Comparison of ENCODE assay signal across 8 cellular contexts in the genomic region with DNA sequence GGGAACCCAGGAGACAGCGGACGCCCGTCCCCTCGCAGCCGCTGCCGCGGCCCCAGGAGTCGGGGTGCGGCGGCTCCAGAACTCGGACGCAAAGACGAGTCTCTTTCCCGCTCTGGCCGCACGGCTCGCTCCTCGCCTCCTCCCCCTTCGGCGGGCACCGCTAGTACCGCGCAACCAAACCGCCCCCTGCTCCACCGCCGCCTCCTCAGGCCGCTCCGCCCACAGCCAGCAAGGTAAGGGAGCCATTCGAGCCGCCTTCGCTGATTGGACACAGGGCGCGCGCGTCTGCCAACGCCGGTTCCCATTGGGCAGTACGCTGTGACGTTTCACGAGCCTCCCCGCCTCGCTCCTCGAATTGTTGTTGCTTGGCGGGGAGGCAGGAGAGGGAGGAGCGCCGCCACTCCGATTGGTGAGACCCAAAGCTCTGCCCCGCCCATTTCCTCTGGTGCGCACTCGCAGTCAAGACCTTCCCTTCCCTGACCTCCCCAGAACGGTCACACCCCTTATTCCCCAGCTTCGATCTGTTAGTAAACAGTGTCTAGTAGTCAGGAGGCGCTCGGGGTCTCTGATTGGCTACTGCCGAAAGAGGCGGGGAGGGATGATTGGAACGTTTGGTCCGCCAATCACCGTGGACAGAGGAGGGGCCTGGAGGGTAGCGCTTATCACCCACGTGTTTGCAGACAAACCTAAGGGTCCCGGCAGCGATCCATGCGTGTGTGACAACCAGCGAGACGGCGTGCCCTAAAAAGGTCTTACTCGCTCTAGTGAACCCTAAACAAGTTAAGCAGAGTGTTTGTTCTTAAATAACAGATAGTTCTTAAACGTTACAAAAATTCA. TPM values are rescaled to one million over a fixed set of nuclear protein-coding genes. Genes with fewer than 3 reads are reported as not detected.
DNase-seq lines count a peak whose midpoint lies in the region; ATAC-seq and TF ChIP-seq lines count a peak whose summit lies in the region.

A gene (minus strand): TSS at position 170 of the 837 bp plus-strand sequence. CDS start 207 bp downstream, outside the sequence.

- H3K27me3 ChIP-seq in PC-3 (ENCODE audit: low read length), result no peaks in the 10 kb centered on the region

- peak within 1 kb of the TSS; percentile 88 for H3K9ac ChIP-seq in PC-3 (ENCODE audit: low read length)

- TF ChIP-seq CTCF in PC-3 (conservative IDR thresholded peaks at IDR 0.05; ENCODE audit: low read depth, low read length) (no peak), mucosa of descending colon (IDR thresholded peaks at IDR 0.05) (no peak)

- H3K9me3 ChIP-seq in PC-3 (ENCODE audit: low read length) (no peaks in the 10 kb centered on the region), mucosa of descending colon (no peaks in the 10 kb centered on the region)

- H3K4me1 ChIP-seq in PC-3 (ENCODE audit: insufficient read depth, low read length) (peaks cover 18% of the 10 kb centered on the region), mucosa of descending colon (ENCODE audit: low read depth) (peaks cover 8% of the 10 kb centered on the region)

- peak within 1 kb of the TSS; percentile 98 for H2AFZ ChIP-seq in PC-3 (ENCODE audit: low read length)

- BruUV-seq in PC-3 (replicated peaks; lab: Mats Ljungman, UMichigan), result no TSS peak

- intact Hi-C loops in PC-3 (cut with micrococcal nuclease) (loop anchor here (1.0 to 5.0 kb wide), 8 partner anchors 66 to 678 kb away; no protein-coding TSS in a partner anchor), mucosa of descending colon (cut with DNase I, micrococcal nuclease) (no loop called here)

- ATAC-seq in GM21576 (IDR thresholded peaks at IDR 0.05; ENCODE audit: unreplicated experiment) (peak; percentile 84), PC-3 (peak; percentile 89), mucosa of descending colon (peak; percentile 92)

- no peaks in the 10 kb centered on the region; the same call in 1 of the 2 replicates for H4K20me1 ChIP-seq in PC-3 (ENCODE audit: low read length)

- peak within 1 kb of the TSS; percentile 93 for H3K4me2 ChIP-seq in PC-3 (ENCODE audit: low read length)

- H3K36me3 ChIP-seq in PC-3 (ENCODE audit: low read depth, low read length) (no peaks in the 10 kb centered on the region), mucosa of descending colon (ENCODE audit: low read depth) (peaks cover 8% of the 10 kb centered on the region)

- H3K27ac ChIP-seq in PC-3 (ENCODE audit: low read length) (peak within 1 kb of the TSS; percentile 71), epithelial cell of prostate (peak within 1 kb of the TSS; percentile 67)

- POLR2A ChIA-PET in PC-3 (lab: Charles Lee; ENCODE audit: unreplicated experiment), result interaction anchor here (0.6 to 0.9 kb wide), 4 partner anchors 34 to 240 kb away, joined by 3 to 7 read pairs (median 4); no protein-coding TSS in a partner anchor

- no peak for TF ChIP-seq EP300 in Ishikawa (IDR thresholded peaks at IDR 0.05; ENCODE audit: borderline replicate concordance)

- no peaks in the 10 kb centered on the region for H3F3A ChIP-seq in PC-3 (ENCODE audit: low read length, unreplicated experiment)

- no peak for TF ChIP-seq RAD21 in Ishikawa (IDR thresholded peaks at IDR 0.05; ENCODE audit: low read depth)

- no peaks in the 10 kb centered on the region for H3K9me2 ChIP-seq in PC-3 (replicated peaks; ENCODE audit: low read length)

- CTCF ChIA-PET in PC-3 (lab: Charles Lee), result interaction anchor here (0.5 to 2.9 kb wide), 3 partner anchors 112 to 1235 kb away, joined by 4 to 26 read pairs (median 6); no protein-coding TSS in a partner anchor

- peak within 1 kb of the TSS; percentile 80 for H3K4me3 ChIP-seq in PC-3 (ENCODE audit: low read length)
- H3K4me3 ChIP-seq in mucosa of descending colon, result peak within 1 kb of the TSS; percentile 69

- DNase-seq in DMS114 treated with DMSO at 0.1 percent for 48 hours (lab: John Stamatoyannopoulos, UW; ENCODE audit: unreplicated experiment), result peak; percentile 98
- peak; percentile 100 for DNase-seq in PC-3
- DNase-seq in activated T-cell treated with anti-CD3 and anti-CD28 coated beads for 48 hours (ENCODE audit: low read depth), result peak; percentile 100
- peak; percentile 100 for DNase-seq in epithelial cell of prostate (ENCODE audit: low read depth, low spot score)
- peak; percentile 99 to 100 (median 100) for DNase-seq in mucosa of descending colon
- peak; percentile 100 for DNase-seq in stimulated activated CD8-positive, alpha-beta memory T cell treated with anti-CD3 and anti-CD28 coated beads, Interleukin-4, amount 100 ng/mL, for 24 hours (ENCODE audit: low read depth)

- H3K79me2 ChIP-seq in PC-3 (ENCODE audit: low read length), result peaks cover 19% of the 10 kb centered on the region; the same call in 1 of the 2 replicates

TF ChIP-seq in Ishikawa, 13 proteins besides CTCF, POLR2A, EP300 and RAD21:
- TF ChIP-seq YY1 (IDR thresholded peaks at IDR 0.05; ENCODE audit: low read depth), result peak; percentile 64; the same call in 1 of the 2 replicates
- no peak for TF ChIP-seq TCF12 (IDR thresholded peaks at IDR 0.05; ENCODE audit: low read depth)
- TF ChIP-seq, protein P1, sequence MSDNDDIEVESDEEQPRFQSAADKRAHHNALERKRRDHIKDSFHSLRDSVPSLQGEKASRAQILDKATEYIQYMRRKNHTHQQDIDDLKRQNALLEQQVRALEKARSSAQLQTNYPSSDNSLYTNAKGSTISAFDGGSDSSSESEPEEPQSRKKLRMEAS (IDR thresholded peaks at IDR 0.05), result peak; percentile 96
- no peak for TF ChIP-seq ZBTB7A (IDR thresholded peaks at IDR 0.05; ENCODE audit: low read depth)
- TF ChIP-seq, protein P2, sequence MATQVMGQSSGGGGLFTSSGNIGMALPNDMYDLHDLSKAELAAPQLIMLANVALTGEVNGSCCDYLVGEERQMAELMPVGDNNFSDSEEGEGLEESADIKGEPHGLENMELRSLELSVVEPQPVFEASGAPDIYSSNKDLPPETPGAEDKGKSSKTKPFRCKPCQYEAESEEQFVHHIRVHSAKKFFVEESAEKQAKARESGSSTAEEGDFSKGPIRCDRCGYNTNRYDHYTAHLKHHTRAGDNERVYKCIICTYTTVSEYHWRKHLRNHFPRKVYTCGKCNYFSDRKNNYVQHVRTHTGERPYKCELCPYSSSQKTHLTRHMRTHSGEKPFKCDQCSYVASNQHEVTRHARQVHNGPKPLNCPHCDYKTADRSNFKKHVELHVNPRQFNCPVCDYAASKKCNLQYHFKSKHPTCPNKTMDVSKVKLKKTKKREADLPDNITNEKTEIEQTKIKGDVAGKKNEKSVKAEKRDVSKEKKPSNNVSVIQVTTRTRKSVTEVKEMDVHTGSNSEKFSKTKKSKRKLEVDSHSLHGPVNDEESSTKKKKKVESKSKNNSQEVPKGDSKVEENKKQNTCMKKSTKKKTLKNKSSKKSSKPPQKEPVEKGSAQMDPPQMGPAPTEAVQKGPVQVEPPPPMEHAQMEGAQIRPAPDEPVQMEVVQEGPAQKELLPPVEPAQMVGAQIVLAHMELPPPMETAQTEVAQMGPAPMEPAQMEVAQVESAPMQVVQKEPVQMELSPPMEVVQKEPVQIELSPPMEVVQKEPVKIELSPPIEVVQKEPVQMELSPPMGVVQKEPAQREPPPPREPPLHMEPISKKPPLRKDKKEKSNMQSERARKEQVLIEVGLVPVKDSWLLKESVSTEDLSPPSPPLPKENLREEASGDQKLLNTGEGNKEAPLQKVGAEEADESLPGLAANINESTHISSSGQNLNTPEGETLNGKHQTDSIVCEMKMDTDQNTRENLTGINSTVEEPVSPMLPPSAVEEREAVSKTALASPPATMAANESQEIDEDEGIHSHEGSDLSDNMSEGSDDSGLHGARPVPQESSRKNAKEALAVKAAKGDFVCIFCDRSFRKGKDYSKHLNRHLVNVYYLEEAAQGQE (IDR thresholded peaks at IDR 0.05; ENCODE audit: low read depth), result no peak
- TF ChIP-seq, protein P3, sequence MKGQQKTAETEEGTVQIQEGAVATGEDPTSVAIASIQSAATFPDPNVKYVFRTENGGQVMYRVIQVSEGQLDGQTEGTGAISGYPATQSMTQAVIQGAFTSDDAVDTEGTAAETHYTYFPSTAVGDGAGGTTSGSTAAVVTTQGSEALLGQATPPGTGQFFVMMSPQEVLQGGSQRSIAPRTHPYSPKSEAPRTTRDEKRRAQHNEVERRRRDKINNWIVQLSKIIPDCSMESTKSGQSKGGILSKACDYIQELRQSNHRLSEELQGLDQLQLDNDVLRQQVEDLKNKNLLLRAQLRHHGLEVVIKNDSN (IDR thresholded peaks at IDR 0.05), result peak; percentile 59
- peak; percentile 54; the same call in 1 of the 2 replicates for TF ChIP-seq TAF1 (IDR thresholded peaks at IDR 0.05; ENCODE audit: low read depth)
- peak; percentile 79 for TF ChIP-seq CREB1 (IDR thresholded peaks at IDR 0.05; ENCODE audit: low read depth)
- TF ChIP-seq NFIC (IDR thresholded peaks at IDR 0.05), result no peak
- peak; percentile 68 for TF ChIP-seq EGR1 (IDR thresholded peaks at IDR 0.05)

RNA-seq across cellular contexts. Expression of the gene that starts here (rescaled TPM):
- 8.6 and 10.7 TPM in 2 replicates for total RNA-seq in PC-3 (2014; rRNA removed)
- 10 to 100 TPM; 25.0 to 41.5 (median 27.2) TPM for total RNA-seq in mucosa of descending colon

Comparison
In these comparisons a context has a peak if more than half of its experiments do, and no peak if none do; other contexts are left out.
1. Peak in every context shown above with its lines: DNase-seq, ATAC-seq, H3K4me3 ChIP-seq and H3K27ac ChIP-seq.